20 cellular contexts compared by ENCODE assay signal in genomic region chr2:110790907-110791306, GRCh38. TPM values are rescaled to one million over a fixed set of nuclear protein-coding genes. Genes with fewer than 3 reads are reported as not detected.
DNase-seq lines count a peak whose midpoint lies in the region; ATAC-seq and TF ChIP-seq lines count a peak whose summit lies in the region.
"Had no signal": no experiment of that assay in that cellular context is flagged by ENCODE, and none has a peak within 500 bp of the region (broad histone marks: within the 10 kb centered on the region; RNA-seq: fewer than 3 reads in every experiment).

No MANE protein-coding gene starts in this region.

- no peak overlapping the region for H4K91ac ChIP-seq in trophoblast cell (ENCODE audit: low read depth, low read length)

- H3K27ac Mint-ChIP-seq in T-cell: no peak overlapping the region
- H3K27ac Mint-ChIP-seq: CD4-positive, CD25-positive, alpha-beta regulatory T cell; IgD-negative memory B cell had no signal

- no peaks in the 10 kb centered on the region for H3K79me1 ChIP-seq in trophoblast cell (ENCODE audit: low read length)

- H3K14ac ChIP-seq in trophoblast cell (ENCODE audit: low read length): no peak overlapping the region

- intact Hi-C loops in gastrocnemius medialis (cut with DNase I; ENCODE audit: low total_unique reads): no loop called here

- no peaks in the 10 kb centered on the region for H4K20me1 ChIP-seq in DND-41 (ENCODE audit: insufficient read depth, low read length)

- POLR2A ChIA-PET in T-cell (lab: Charles Lee): no interaction called here

- peaks cover 0 to under 1% (median 0%) of the 10 kb centered on the region in 3 donors for H3K9me3 Mint-ChIP-seq in T-cell

- H3K9ac ChIP-seq in DND-41 (ENCODE audit: low read depth, low read length): no peak overlapping the region
- H3K9ac ChIP-seq in trophoblast cell (ENCODE audit: low read length): peak overlapping the region; percentile 12
- H3K9ac ChIP-seq: GM23248 had no signal

- peak overlapping the region; percentile 41; the same call in 1 of the 2 replicates for H3K27ac ChIP-seq in DND-41 (ENCODE audit: low read length)
- H3K27ac ChIP-seq in trophoblast cell (ENCODE audit: low read depth, low read length): no peak overlapping the region
- no peak overlapping the region for H3K27ac ChIP-seq in gastrocnemius medialis
- H3K27ac ChIP-seq: GM23248 had no signal

- no peak overlapping the region for H2AFZ ChIP-seq in DND-41 (ENCODE audit: low read depth, low read length)
- H2AFZ ChIP-seq in trophoblast cell (ENCODE audit: insufficient read depth, low read length, poor library complexity): no peak overlapping the region
- H2AFZ ChIP-seq: GM23248 had no signal

- H3K4me1 Mint-ChIP-seq in T-cell: no peaks in the 10 kb centered on the region
- H3K4me1 Mint-ChIP-seq: CD4-positive, CD25-positive, alpha-beta regulatory T cell; CD8-positive, alpha-beta memory T cell had no signal

- H3K36me3 ChIP-seq in DND-41 (ENCODE audit: insufficient read depth, low read length) (no peaks in the 10 kb centered on the region), trophoblast cell (ENCODE audit: control insufficient read depth in 1 of 2, insufficient read depth in 2 of 2, low read length in 2 of 2) (no peaks in the 10 kb centered on the region), gastrocnemius medialis (no peaks in the 10 kb centered on the region)
- H3K36me3 ChIP-seq: BE2C had no signal

- ATAC-seq in DND-41 (ENCODE audit: insufficient read depth, low read depth): peak; percentile 81
- ATAC-seq in left lobe of liver: no peak
- ATAC-seq in HG03378 (IDR thresholded peaks at IDR 0.05; ENCODE audit: unreplicated experiment): no peak
- no peak for ATAC-seq in gastrocnemius medialis
- ATAC-seq in T-cell (replicated peaks in 1 of 4): no peak
- ATAC-seq: HepG2 had no signal

- no peak overlapping the region for H2BK120ac ChIP-seq in trophoblast cell (ENCODE audit: insufficient read depth, low read length, poor library complexity)

- H3K4me3 Mint-ChIP-seq in T-cell: no peak overlapping the region
- H3K4me3 Mint-ChIP-seq: CD4-positive, CD25-positive, alpha-beta regulatory T cell; CD8-positive, alpha-beta memory T cell; IgD-negative memory B cell had no signal

- H3K4me2 ChIP-seq in DND-41 (ENCODE audit: insufficient read depth, low read length) (no peak overlapping the region), trophoblast cell (ENCODE audit: low read length) (no peak overlapping the region)

- CTCF ChIA-PET in T-cell (lab: Charles Lee): no interaction called here

- peaks cover 24 to 46% of the 10 kb centered on the region in 2 donors for H3K27me3 Mint-ChIP-seq in T-cell

- DNase-seq in DND-41: peak; percentile 48
- DNase-seq in Jurkat, Clone E6-1 (ENCODE audit: low read depth, low spot score): peak; percentile 68
- peak; percentile 14 for DNase-seq in left lobe of liver (ENCODE audit: low spot score)
- DNase-seq in trophoblast cell: no peak
- DNase-seq in gastrocnemius medialis: no peak
- no peak for DNase-seq in T-cell
- DNase-seq: BE2C; C1 segment of cervical spinal cord; CD4-positive, CD25-positive, alpha-beta regulatory T cell; CD8-positive, alpha-beta memory T cell; COR-L47; DMS 273 treated with DMSO at 0.1 percent for 48 hours; DMS53; HCEC 1CT had no signal

- H3K79me2 ChIP-seq in DND-41 (ENCODE audit: insufficient read depth, low read length) (no peaks in the 10 kb centered on the region), trophoblast cell (ENCODE audit: control insufficient read depth, insufficient read depth, low read length, poor library complexity) (no peaks in the 10 kb centered on the region)

- H3K27me3 ChIP-seq in DND-41 (ENCODE audit: insufficient read depth, low read length, poor library complexity) (no peaks in the 10 kb centered on the region), trophoblast cell (ENCODE audit: insufficient read depth, low read length) (no peaks in the 10 kb centered on the region), gastrocnemius medialis (no peaks in the 10 kb centered on the region)
- H3K27me3 ChIP-seq: BE2C had no signal

- H3K9me3 ChIP-seq in DND-41 (ENCODE audit: insufficient read depth, low read length, severe bottlenecking) (no peaks in the 10 kb centered on the region), trophoblast cell (ENCODE audit: insufficient read depth, low read depth, low read length) (peaks cover 1% of the 10 kb centered on the region), gastrocnemius medialis (no peaks in the 10 kb centered on the region)
- H3K9me3 ChIP-seq: BE2C had no signal

- no peak overlapping the region for H4K12ac ChIP-seq in trophoblast cell (ENCODE audit: low read depth, low read length)

- H3K36me3 Mint-ChIP-seq in T-cell: no peaks in the 10 kb centered on the region
- H3K36me3 Mint-ChIP-seq: CD4-positive, CD25-positive, alpha-beta regulatory T cell had no signal

- H2BK12ac ChIP-seq in trophoblast cell (ENCODE audit: low read length): no peak overlapping the region

- no peak overlapping the region for H3K18ac ChIP-seq in trophoblast cell (ENCODE audit: low read length)

- no peak overlapping the region for H3K4me3 ChIP-seq in DND-41 (ENCODE audit: low read depth in 1 of 2, low read length in 2 of 2)
- H3K4me3 ChIP-seq in Jurkat, Clone E6-1 (ENCODE audit: low read length): no peak overlapping the region
- H3K4me3 ChIP-seq in trophoblast cell (ENCODE audit: low read depth, low read length): no peak overlapping the region
- H3K4me3 ChIP-seq in gastrocnemius medialis: no peak overlapping the region
- H3K4me3 ChIP-seq: GM23248 had no signal

- H4K8ac ChIP-seq in trophoblast cell (ENCODE audit: low read depth, low read length): no peak overlapping the region

- H2BK5ac ChIP-seq in trophoblast cell (ENCODE audit: low read depth, low read length, poor library complexity): no peak overlapping the region

- in situ Hi-C loops in gastrocnemius medialis (cut with MboI; ENCODE audit: low sequenced_read_pairs in 4 of 4): loop anchor here in 1 of 4 donors (25.0 kb wide), 1 partner anchor 921 kb away; no protein-coding TSS in a partner anchor

- H2AK5ac ChIP-seq in trophoblast cell (ENCODE audit: low read length): no peak overlapping the region

- H3K23ac ChIP-seq in trophoblast cell (ENCODE audit: low read length): no peak overlapping the region

- TF ChIP-seq POLR2A in gastrocnemius medialis (IDR thresholded peaks at IDR 0.05): no peak

- no peak overlapping the region for H3K4ac ChIP-seq in trophoblast cell (ENCODE audit: low read depth, low read length)

- H3K4me1 ChIP-seq in DND-41 (ENCODE audit: insufficient read depth, low read length) (peaks cover 17% of the 10 kb centered on the region), trophoblast cell (ENCODE audit: control insufficient read depth in 1 of 2, insufficient read depth in 2 of 2, low read length in 2 of 2) (no peaks in the 10 kb centered on the region), gastrocnemius medialis (no peaks in the 10 kb centered on the region)
- H3K4me1 ChIP-seq: BE2C had no signal

- TF ChIP-seq CTCF in DND-41 (IDR thresholded peaks at IDR 0.05; ENCODE audit: borderline replicate concordance, extremely low read depth, low read length, poor library complexity, severe bottlenecking) (no peak), gastrocnemius medialis (IDR thresholded peaks at IDR 0.05 in 4 of 5, conservative IDR thresholded peaks at IDR 0.05 in 1 of 5) (no peak)

RNA-seq across cellular contexts. Expression of gene ACOXL, which starts 58.5 kb away (rescaled TPM):
- not detected for polyA plus RNA-seq in Jurkat, Clone E6-1 (2012; ENCODE audit: insufficient read depth, insufficient read length)
- total RNA-seq in left lobe of liver (not detected), gastrocnemius medialis (not detected), T-cell (under 1 TPM in 1 of 5 donors, not detected in 4; 0.10 TPM)
- 0.08 and 0.14 TPM in 2 replicates for polyA plus RNA-seq in trophoblast cell (2013)
- total RNA-seq: A172; CD4-positive, CD25-positive, alpha-beta regulatory T cell; GM23248; H4; HepG2 had no signal
- polyA plus RNA-seq: CD8-positive, alpha-beta memory T cell; GM23248; HepG2; IgD-negative memory B cell had no signal

Comparison
In these comparisons a context has a peak if more than half of its experiments do, and no peak if none do; other contexts are left out.
1. DNase-seq: peak in DND-41 (single experiment), Jurkat, Clone E6-1 (single experiment) and left lobe of liver (single experiment); none in trophoblast cell (0 of 2), gastrocnemius medialis (0 of 2) and T-cell (0 of 34).